In genomic region chr13:101309014-101309619, GRCh38 we compare ENCODE assay signal across 1 cellular context.
TF ChIP-seq lines count a peak whose summit lies in the region.

No MANE protein-coding gene starts in this region.

TF ChIP-seq in SK-N-SH treated with all-trans-retinoic acid at 6 μM for 48 hours, 23 proteins besides CTCF, POLR2A, EP300 and RAD21 (continued from another document):
- TF ChIP-seq, protein P1, sequence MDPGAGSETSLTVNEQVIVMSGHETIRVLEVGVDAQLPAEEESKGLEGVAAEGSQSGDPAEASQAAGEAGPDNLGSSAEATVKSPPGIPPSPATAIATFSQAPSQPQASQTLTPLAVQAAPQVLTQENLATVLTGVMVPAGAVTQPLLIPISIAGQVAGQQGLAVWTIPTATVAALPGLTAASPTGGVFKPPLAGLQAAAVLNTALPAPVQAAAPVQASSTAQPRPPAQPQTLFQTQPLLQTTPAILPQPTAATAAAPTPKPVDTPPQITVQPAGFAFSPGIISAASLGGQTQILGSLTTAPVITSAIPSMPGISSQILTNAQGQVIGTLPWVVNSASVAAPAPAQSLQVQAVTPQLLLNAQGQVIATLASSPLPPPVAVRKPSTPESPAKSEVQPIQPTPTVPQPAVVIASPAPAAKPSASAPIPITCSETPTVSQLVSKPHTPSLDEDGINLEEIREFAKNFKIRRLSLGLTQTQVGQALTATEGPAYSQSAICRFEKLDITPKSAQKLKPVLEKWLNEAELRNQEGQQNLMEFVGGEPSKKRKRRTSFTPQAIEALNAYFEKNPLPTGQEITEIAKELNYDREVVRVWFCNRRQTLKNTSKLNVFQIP (CRISPR knock-in tag; IDR thresholded peaks at IDR 0.05; ENCODE audit: borderline replicate concordance, low read depth): peak; percentile 93; the same call in 1 of the 2 replicates
- TF ChIP-seq TOX (CRISPR knock-in tag; IDR thresholded peaks at IDR 0.05; ENCODE audit: borderline replicate concordance) (peak; percentile 90), GLIS3 (CRISPR knock-in tag; IDR thresholded peaks at IDR 0.05) (no peak), ISL1 (CRISPR knock-in tag; IDR thresholded peaks at IDR 0.05) (peak; percentile 66; the same call in 1 of the 2 replicates), PATZ1 (CRISPR knock-in tag; IDR thresholded peaks at IDR 0.05; ENCODE audit: borderline replicate concordance) (no peak)
TF ChIP-seq in SK-N-SH treated with all-trans-retinoic acid at 6 μM for 48 hours: peak in this region for 4.
